In genomic region chr15:63277044-63277892, GRCh38 we compare ENCODE assay signal across 8 cellular contexts. TPM values are rescaled to one million over a fixed set of nuclear protein-coding genes. Genes with fewer than 3 reads are reported as not detected.
DNase-seq lines count a peak whose midpoint lies in the region; ATAC-seq lines count a peak whose summit lies in the region.

TSS of gene APH1B (plus strand) at chr15:63277605. CDS start at chr15:63277624, 19 bp downstream.

- H3K9me3 ChIP-seq in mesenchymal stem cell (ENCODE audit: control insufficient read depth, low read length): no peaks in the 10 kb centered on the region

- peak within 1 kb of the TSS; percentile 96 for H4K8ac ChIP-seq in mesenchymal stem cell (ENCODE audit: low read length)

- H4K91ac ChIP-seq in mesenchymal stem cell (ENCODE audit: low read length): peak within 1 kb of the TSS; percentile 92

- peak within 1 kb of the TSS; percentile 81 to 85 for H3K4ac ChIP-seq in mesenchymal stem cell (ENCODE audit: low read depth in 1 of 2, low read length in 2 of 2)

- no peaks in the 10 kb centered on the region for H3K27me3 Mint-ChIP-seq in effector memory CD8-positive, alpha-beta T cell

- DNase-seq in AG08396 (ENCODE audit: low spot score) (peak; percentile 88), NCI-H82 treated with DMSO at 0.1 percent for 48 hours (lab: John Stamatoyannopoulos, UW; ENCODE audit: unreplicated experiment) (peak; percentile 39), mesenchymal stem cell (peak; percentile 66)
- peak; percentile 87 for DNase-seq in activated CD8-positive, alpha-beta memory T cell treated with anti-CD3 and anti-CD28 coated beads for 24 hours
- peak; percentile 62 to 67 (median 66) for DNase-seq in effector memory CD8-positive, alpha-beta T cell
- DNase-seq in stimulated activated CD8-positive, alpha-beta memory T cell treated with anti-CD3 and anti-CD28 coated beads, Interleukin-15, amount 100 ng/mL, for 1 hour (ENCODE audit: low read depth): peak; percentile 57

- peak within 1 kb of the TSS in 1 of 2 experiments; percentile 77 for H3K23ac ChIP-seq in mesenchymal stem cell (ENCODE audit: low read length in 2 of 2)

- H3K79me1 ChIP-seq in mesenchymal stem cell (replicated peaks; ENCODE audit: low read length, poor library complexity, severe bottlenecking): peaks cover 7% of the 10 kb centered on the region

- H3K36me3 ChIP-seq in mesenchymal stem cell (ENCODE audit: control insufficient read depth in 1 of 2, insufficient read depth in 2 of 2, low read depth in 1 of 2, low read length in 2 of 2): peaks cover 2 to 31% of the 10 kb centered on the region in 2 experiments

- peaks cover 3% of the 10 kb centered on the region for H3K36me3 Mint-ChIP-seq in effector memory CD8-positive, alpha-beta T cell (ENCODE audit: insufficient read depth)

- H3K18ac ChIP-seq in mesenchymal stem cell (ENCODE audit: low read depth in 1 of 2, low read length in 2 of 2): peak within 1 kb of the TSS; percentile 88 to 96

- peak within 1 kb of the TSS; percentile 25 for H3K27ac ChIP-seq in mesenchymal stem cell (ENCODE audit: low read length, poor library complexity, severe bottlenecking)

- no peak within 1 kb of the TSS for H2BK5ac ChIP-seq in mesenchymal stem cell (ENCODE audit: low read depth, low read length, poor library complexity, severe bottlenecking)

- H2BK15ac ChIP-seq in mesenchymal stem cell (ENCODE audit: low read depth, poor library complexity, severe bottlenecking): peak within 1 kb of the TSS; percentile 99

- ATAC-seq in GM19023 (IDR thresholded peaks at IDR 0.05; ENCODE audit: unreplicated experiment) (peak; percentile 87), HG03432 (IDR thresholded peaks at IDR 0.05; ENCODE audit: unreplicated experiment) (peak; percentile 78)
- peak; percentile 82 for ATAC-seq in effector memory CD8-positive, alpha-beta T cell (replicated peaks)

- peak within 1 kb of the TSS; percentile 77 for H3K4me2 ChIP-seq in mesenchymal stem cell (ENCODE audit: low read length, poor library complexity, severe bottlenecking)

- peak within 1 kb of the TSS; percentile 82 for H2BK120ac ChIP-seq in mesenchymal stem cell (ENCODE audit: low read depth, low read length)

- H3K4me1 ChIP-seq in mesenchymal stem cell (ENCODE audit: control insufficient read depth, insufficient read depth, low read depth, low read length): peaks cover 2% of the 10 kb centered on the region

- peak within 1 kb of the TSS; percentile 78 to 86 for H3K4me3 Mint-ChIP-seq in effector memory CD8-positive, alpha-beta T cell

- peaks cover 26 to 35% of the 10 kb centered on the region in 2 donors for H3K4me1 Mint-ChIP-seq in effector memory CD8-positive, alpha-beta T cell (ENCODE audit: low read depth in 2 of 2)

- peak within 1 kb of the TSS; percentile 87 to 95 for H3K4me3 ChIP-seq in mesenchymal stem cell (ENCODE audit: insufficient read depth in 1 of 2, low read depth in 1 of 2, low read length in 2 of 2)

- peak within 1 kb of the TSS in 1 of 2 experiments; percentile 29 for H2BK12ac ChIP-seq in mesenchymal stem cell (ENCODE audit: low read length in 2 of 2)

- peak within 1 kb of the TSS in 1 of 2 experiments; percentile 97 for H3K14ac ChIP-seq in mesenchymal stem cell (ENCODE audit: low read length in 2 of 2)

- peak within 1 kb of the TSS; percentile 51 for H2AK5ac ChIP-seq in mesenchymal stem cell (ENCODE audit: low read length, severe bottlenecking)

- H3K9me3 Mint-ChIP-seq in effector memory CD8-positive, alpha-beta T cell: no peaks in the 10 kb centered on the region

- WGBS in mesenchymal stem cell: under 1% methylated on average over 47 of the region's 102 CpGs

- H3K27me3 ChIP-seq in mesenchymal stem cell (ENCODE audit: control insufficient read depth in 1 of 2, insufficient read depth in 1 of 2, low read length in 2 of 2): no peaks in the 10 kb centered on the region

- H3K27ac Mint-ChIP-seq in effector memory CD8-positive, alpha-beta T cell: peak within 1 kb of the TSS; percentile 73 to 85

- H3K9ac ChIP-seq in mesenchymal stem cell (ENCODE audit: low read length): peak within 1 kb of the TSS; percentile 96

- peak within 1 kb of the TSS; percentile 89 for H2AFZ ChIP-seq in mesenchymal stem cell (ENCODE audit: low read depth, low read length)

RNA-seq across cellular contexts. Expression of gene APH1B, which starts in this region (rescaled TPM):
- 18.6 TPM for polyA plus RNA-seq in mesenchymal stem cell (2013, experiment 1 of 2)
- 17.5 TPM for polyA plus RNA-seq in mesenchymal stem cell (2013, experiment 2 of 2)

Comparison
In these comparisons a context has a peak if more than half of its experiments do, and no peak if none do; other contexts are left out.
1. Peak in every context shown above with its lines: DNase-seq, ATAC-seq, H3K4me3 ChIP-seq and H3K27ac ChIP-seq.